In the genomic region with DNA sequence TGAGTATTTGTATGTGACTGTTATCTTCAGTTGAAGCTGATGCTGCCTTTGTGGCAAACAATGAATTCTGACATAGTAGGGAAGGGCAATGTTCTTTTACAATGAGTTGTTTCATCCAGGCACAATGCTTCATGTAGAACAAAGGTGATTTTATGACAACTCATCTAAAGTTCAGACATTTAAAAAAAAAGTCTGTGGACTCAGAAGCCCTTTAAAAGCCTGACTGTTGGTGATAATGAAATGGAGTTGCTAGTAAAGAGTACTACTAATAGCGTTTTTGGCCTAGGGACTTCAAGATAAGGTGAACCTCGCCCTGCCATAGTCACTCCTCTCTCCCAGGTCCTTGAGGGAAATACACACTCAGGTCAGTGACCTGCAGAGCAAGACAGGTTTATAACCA, we compare ENCODE assay signal across 22 cellular contexts.
A peak's percentile ranks its signal among the peaks of the same experiment; 100 is the strongest.
DNase-seq lines count a peak whose midpoint lies in the region; ATAC-seq, FAIRE-seq and TF ChIP-seq lines count a peak whose summit lies in the region.
"Had no signal": no experiment of that assay in that cellular context is flagged by ENCODE, and none has a peak within 500 bp of the region (broad histone marks: within the 10 kb centered on the region; RNA-seq: fewer than 3 reads in every experiment).

No MANE protein-coding gene starts in this region.

- SMC1A ChIA-PET in GM12878 (lab: Charles Lee; ENCODE audit: uncharacterized antibody, unreplicated experiment) = no interaction called here

- H3K4me1 ChIP-seq in GM12878 (ENCODE audit: control insufficient read depth, insufficient read depth, low read length) (peaks cover 31% of the 10 kb centered on the region), mesendoderm (ENCODE audit: control insufficient read depth, low read depth, low read length) (peaks cover 7% of the 10 kb centered on the region), neural progenitor cell (peaks cover 4% of the 10 kb centered on the region)

- H3K27me3 Mint-ChIP-seq in neural progenitor cell (ENCODE audit: insufficient read depth, low read depth) (no peaks in the 10 kb centered on the region), T-helper 17 cell (no peaks in the 10 kb centered on the region)
- H3K27me3 Mint-ChIP-seq: activated CD4-positive, alpha-beta memory T cell treated with anti-CD3 and anti-CD28 coated beads, Interleukin-2, amount 10 ng/mL, durations not matched to agents 7 days and 5 days; stimulated activated memory B cell treated with anti-CD40 and anti-IgM and Interleukin-4, amounts not matched to agents 10 μg/mL and 1 μg/mL and 100 μg/mL, for 72 hours had no signal

- FAIRE-seq in GM12878 (lab: Jason Lieb, UNC) = no peak
- FAIRE-seq: HTR-8/SVneo, RCC 7860 had no signal

- H3K9me3 ChIP-seq in GM12878 (replicated peaks; ENCODE audit: control insufficient read depth, insufficient read depth, low read length) (no peaks in the 10 kb centered on the region), neural progenitor cell (ENCODE audit: low read depth) (no peaks in the 10 kb centered on the region), T-helper 17 cell (ENCODE audit: control insufficient read depth, low read length, poor library complexity, severe bottlenecking) (no peaks in the 10 kb centered on the region)

- 0 out of 2 replicates have a peak overlapping the region, but pooled peaks have one; percentile 5 for H3K27ac ChIP-seq in GM12878 (ENCODE audit: control insufficient read depth, insufficient read depth)
- no peak overlapping the region for H3K27ac ChIP-seq in mesendoderm (ENCODE audit: low read depth, low read length)
- H3K27ac ChIP-seq in temporal lobe (ENCODE audit: low read depth, low read length) = peak overlapping the region; percentile 92
- no peak overlapping the region for H3K27ac ChIP-seq in neural progenitor cell
- H3K27ac ChIP-seq: SK-N-MC had no signal

- H2BK5ac ChIP-seq in mesendoderm (ENCODE audit: low read length) = no peak overlapping the region

- RAD21 ChIA-PET in GM12878 (lab: Charles Lee; ENCODE audit: unreplicated experiment) = no interaction called here

- no peaks in the 10 kb centered on the region for H3F3A ChIP-seq in neural progenitor cell (ENCODE audit: low read depth)

- no peak for TF ChIP-seq RAD21 in GM12878 (IDR thresholded peaks at IDR 0.05; ENCODE audit: insufficient read depth, low read depth, low read length)

- H3K4me1 Mint-ChIP-seq in neural progenitor cell (peaks cover 5% of the 10 kb centered on the region), T-helper 17 cell (peaks cover 2% of the 10 kb centered on the region)

- H4K20me1 ChIP-seq in GM12878 (ENCODE audit: control insufficient read depth, insufficient read depth) (no peaks in the 10 kb centered on the region), neural progenitor cell (ENCODE audit: low read depth) (no peaks in the 10 kb centered on the region)

- H3K27me3 ChIP-seq in GM12878 (replicated peaks in 1 of 2; ENCODE audit: control insufficient read depth in 2 of 2, insufficient read depth in 2 of 2, low read length in 1 of 2) (no peaks in the 10 kb centered on the region), mesendoderm (ENCODE audit: insufficient read depth, low read length, poor library complexity) (no peaks in the 10 kb centered on the region), neural progenitor cell (no peaks in the 10 kb centered on the region)
- H3K27me3 ChIP-seq: cardiac muscle cell had no signal

- H3K27ac Mint-ChIP-seq in neural progenitor cell (no peak overlapping the region), T-helper 17 cell (no peak overlapping the region)
- H3K27ac Mint-ChIP-seq: stimulated activated memory B cell treated with anti-CD40 and anti-IgM and Interleukin-4, amounts not matched to agents 10 μg/mL and 1 μg/mL and 100 μg/mL, for 72 hours; WTC11 had no signal

- in situ Hi-C loops in GM12878 (cut with MboI) = no loop called here

- H3K56ac ChIP-seq in mesendoderm (ENCODE audit: low read length) = no peak overlapping the region

- H3K36me3 ChIP-seq in GM12878 (ENCODE audit: control insufficient read depth in 2 of 2, insufficient read depth in 2 of 2, low read length in 1 of 2) (no peaks in the 10 kb centered on the region), mesendoderm (ENCODE audit: control insufficient read depth, insufficient read depth, low read length) (no peaks in the 10 kb centered on the region), neural progenitor cell (no peaks in the 10 kb centered on the region)
- H3K36me3 ChIP-seq: cardiac muscle cell had no signal

- ATAC-seq in GM12878 (no peak), T-helper 17 cell (no peak)
- ATAC-seq: stimulated activated memory B cell treated with anti-CD40 and anti-IgM and Interleukin-4, amounts not matched to agents 10 μg/mL and 1 μg/mL and 100 μg/mL, for 72 hours; WTC11 had no signal

- POLR2A ChIA-PET in GM12878 (lab: Charles Lee) = no interaction called here

- intact Hi-C loops in GM12878 (cut with micrococcal nuclease; ENCODE audit: unreplicated experiment) = no loop called here

- no peak overlapping the region for H3K23ac ChIP-seq in mesendoderm (ENCODE audit: low read length)

- H3K4me2 ChIP-seq in GM12878 (ENCODE audit: control insufficient read depth, insufficient read depth) = peak overlapping the region; percentile 47
- no peak overlapping the region for H3K4me2 ChIP-seq in mesendoderm (ENCODE audit: low read length)
- no peak overlapping the region for H3K4me2 ChIP-seq in neural progenitor cell

- no peaks in the 10 kb centered on the region for H3K79me2 ChIP-seq in GM12878 (ENCODE audit: control insufficient read depth, insufficient read depth, low read length)
- no peaks in the 10 kb centered on the region for H3K79me2 ChIP-seq in mesendoderm (ENCODE audit: control insufficient read depth, insufficient read depth, low read length)
- H3K79me2 ChIP-seq in neural progenitor cell (ENCODE audit: low read depth) = no peaks in the 10 kb centered on the region

- H3K4me3 Mint-ChIP-seq in neural progenitor cell = no peak overlapping the region
- H3K4me3 Mint-ChIP-seq in T-helper 17 cell = no peak overlapping the region
- H3K4me3 Mint-ChIP-seq: activated CD4-positive, alpha-beta memory T cell treated with anti-CD3 and anti-CD28 coated beads, Interleukin-2, amount 10 ng/mL, durations not matched to agents 7 days and 5 days; stimulated activated memory B cell treated with anti-CD40 and anti-IgM and Interleukin-4, amounts not matched to agents 10 μg/mL and 1 μg/mL and 100 μg/mL, for 72 hours; WTC11 had no signal

- H2AK5ac ChIP-seq in mesendoderm (ENCODE audit: low read length) = no peak overlapping the region

- H2AFZ ChIP-seq in GM12878 (ENCODE audit: control insufficient read depth, low read depth, low read length) (no peak overlapping the region), neural progenitor cell (replicated peaks) (no peak overlapping the region)

- DNase-seq in LoVo (ENCODE audit: low spot score) = peak; percentile 36
- no peak for DNase-seq in GM12878 (ENCODE audit: low read depth, low spot score)
- DNase-seq in mesendoderm = peak; percentile 13
- DNase-seq in activated CD8-positive, alpha-beta memory T cell treated with anti-CD3 and anti-CD28 coated beads for 24 hours = no peak
- DNase-seq in neural progenitor cell (ENCODE audit: low spot score) = no peak
- no peak for DNase-seq in T-helper 17 cell
- DNase-seq: activated CD4-positive, alpha-beta memory T cell treated with anti-CD3 and anti-CD28 coated beads, Interleukin-2, amount 10 ng/mL, durations not matched to agents 7 days and 5 days; activated T-cell treated with anti-CD3 and anti-CD28 coated beads, Interleukin-2, amount 50 U/mL, for 1 hour; effector CD8-positive, alpha-beta T cell; HCEC 1CT; NCI-H1092; NCI-H2029 treated with DMSO at 0.1 percent for 48 hours; NCI-H345; stimulated activated CD4-positive, alpha-beta T cell treated with anti-CD3 and anti-CD28 coated beads, Interleukin-1b, Interleukin-23, amount 100 ng/mL, for 48 hours; trophoblast cell had no signal

- no peak overlapping the region for H4K8ac ChIP-seq in mesendoderm (ENCODE audit: low read depth, low read length)

- H3K79me1 ChIP-seq in mesendoderm (ENCODE audit: low read length) = no peaks in the 10 kb centered on the region

- no peaks in the 10 kb centered on the region for H3K9me3 Mint-ChIP-seq in neural progenitor cell
- H3K9me3 Mint-ChIP-seq: activated CD4-positive, alpha-beta memory T cell treated with anti-CD3 and anti-CD28 coated beads, Interleukin-2, amount 10 ng/mL, durations not matched to agents 7 days and 5 days; stimulated activated memory B cell treated with anti-CD40 and anti-IgM and Interleukin-4, amounts not matched to agents 10 μg/mL and 1 μg/mL and 100 μg/mL, for 72 hours had no signal

- CTCF ChIA-PET in GM12878 (lab: Yijun Ruan, JAX) = no interaction called here

- no peak overlapping the region for H2BK120ac ChIP-seq in mesendoderm (ENCODE audit: low read depth, low read length)

- H3K4me3 ChIP-seq in GM12878 = 0 out of 2 replicates have a peak overlapping the region, but pooled peaks have one; percentile 45
- H3K4me3 ChIP-seq in mesendoderm (ENCODE audit: low read length) = no peak overlapping the region
- H3K4me3 ChIP-seq in neural progenitor cell = no peak overlapping the region
- H3K4me3 ChIP-seq: cardiac muscle cell, SK-N-MC had no signal

- TF ChIP-seq POLR2A in GM12878 (IDR thresholded peaks at IDR 0.05; ENCODE audit: low read depth, low read length) = no peak

- H3K36me3 Mint-ChIP-seq in neural progenitor cell (no peaks in the 10 kb centered on the region), T-helper 17 cell (ENCODE audit: low read depth) (no peaks in the 10 kb centered on the region)
- H3K36me3 Mint-ChIP-seq: stimulated activated memory B cell treated with anti-CD40 and anti-IgM and Interleukin-4, amounts not matched to agents 10 μg/mL and 1 μg/mL and 100 μg/mL, for 72 hours; WTC11 had no signal

- H3K9ac ChIP-seq in GM12878 (ENCODE audit: control insufficient read depth, insufficient read depth, low read length) (no peak overlapping the region), mesendoderm (ENCODE audit: low read length) (no peak overlapping the region), neural progenitor cell (no peak overlapping the region)

- no peak overlapping the region for H3K18ac ChIP-seq in mesendoderm (ENCODE audit: low read length)

- H3K4ac ChIP-seq in mesendoderm (ENCODE audit: low read depth, low read length) = no peak overlapping the region

- 42% methylated on average over 2 of the region's 2 CpGs for WGBS in GM12878 (ENCODE audit: insufficient coverage, insufficient replicate concordance, low lambda C conversion rate, missing lambda C conversion rate)
- WGBS in mesendoderm (ENCODE audit: extremely low coverage, insufficient coverage, low lambda C conversion rate) = no CpG with 5 or more reads among the region's 2 CpGs

- no TSS peak for BruUV-seq in GM12878 (replicated peaks; lab: Mats Ljungman, UMichigan)

- no peak overlapping the region for H2BK15ac ChIP-seq in mesendoderm (replicated peaks; ENCODE audit: low read depth)

- TF ChIP-seq EP300 in GM12878 (IDR thresholded peaks at IDR 0.05; ENCODE audit: borderline replicate concordance in 1 of 2, control insufficient read depth in 1 of 2, low read depth in 2 of 2, low read length in 2 of 2) = no peak

- H4K5ac ChIP-seq in mesendoderm (ENCODE audit: low read length) = no peak overlapping the region

- TF ChIP-seq CTCF in GM12878 (IDR thresholded peaks at IDR 0.05 in 2 of 3, conservative IDR thresholded peaks at IDR 0.05 in 1 of 3; ENCODE audit: control insufficient read depth in 2 of 3, extremely low read depth in 1 of 3, insufficient read depth in 1 of 3, low read depth in 3 of 3, low read length in 3 of 3) = no peak
- no peak for TF ChIP-seq CTCF in neural progenitor cell (IDR thresholded peaks at IDR 0.05)

Comparison
In these comparisons a context has a peak if more than half of its experiments do, and no peak if none do; other contexts are left out.
1. DNase-seq: peak in LoVo (single experiment) and mesendoderm (single experiment); none in GM12878 (single experiment), activated CD8-positive, alpha-beta memory T cell treated with anti-CD3 and anti-CD28 coated beads for 24 hours (single experiment), neural progenitor cell (single experiment) and T-helper 17 cell (0 of 3).
2. H3K27ac ChIP-seq: peak in GM12878 (single experiment) and temporal lobe (single experiment); none in mesendoderm (single experiment) and neural progenitor cell (single experiment).